Comparison of ENCODE assay signal across 8 cellular contexts in the genomic region with DNA sequence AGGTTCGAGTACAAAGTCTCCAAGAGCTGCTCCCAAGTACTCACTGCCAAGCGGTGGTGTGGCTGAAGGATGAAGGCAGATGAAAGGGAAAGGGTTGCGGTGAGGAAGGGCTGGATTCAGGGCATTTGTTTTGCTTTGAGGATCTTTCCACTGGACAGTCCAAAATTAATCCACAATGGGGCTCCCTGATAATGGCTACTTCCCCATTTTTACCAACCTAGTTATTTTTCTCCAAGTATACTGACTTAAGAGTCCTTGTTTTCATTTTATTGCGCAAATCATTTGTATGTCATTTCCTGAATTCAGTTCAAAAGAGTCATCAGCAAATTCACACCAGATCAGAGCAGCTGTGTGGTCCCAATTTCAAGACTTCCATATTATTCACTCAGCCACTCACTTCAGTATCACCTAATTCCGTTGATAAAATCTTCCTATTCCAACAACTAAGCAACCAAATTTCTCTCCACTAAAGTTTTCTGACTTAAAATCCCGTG. TPM values are rescaled to one million over a fixed set of nuclear protein-coding genes. Genes with fewer than 3 reads are reported as not detected.
DNase-seq lines count a peak whose midpoint lies in the region; ATAC-seq and TF ChIP-seq lines count a peak whose summit lies in the region.

No MANE protein-coding gene starts in this region.

- H3K4ac ChIP-seq in mesendoderm (ENCODE audit: low read depth, low read length), result no peak overlapping the region

- POLR2A ChIA-PET in CD4-positive, alpha-beta T cell (lab: Charles Lee), result no interaction called here

- H3K9ac ChIP-seq in mesendoderm (ENCODE audit: low read length), result peak overlapping the region; percentile 10

- intact Hi-C loops in CD4-positive, alpha-beta T cell (cut with DNase I, micrococcal nuclease), result no loop called here

- no peak overlapping the region for H3K23ac ChIP-seq in mesendoderm (ENCODE audit: low read length)

- CTCF ChIA-PET in CD4-positive, alpha-beta T cell (lab: Charles Lee), result no interaction called here

- no peaks in the 10 kb centered on the region for H3K9me3 ChIP-seq in CD4-positive, alpha-beta T cell (ENCODE audit: control insufficient read depth, low read length)

- no peak overlapping the region for H4K5ac ChIP-seq in mesendoderm (ENCODE audit: low read length)

- peaks cover 23% of the 10 kb centered on the region for H3K27me3 Mint-ChIP-seq in CD4-positive, alpha-beta T cell

- no peak overlapping the region for H3K18ac ChIP-seq in mesendoderm (ENCODE audit: low read length)

- H4K8ac ChIP-seq in mesendoderm (ENCODE audit: low read depth, low read length), result no peak overlapping the region

- H3K56ac ChIP-seq in mesendoderm (ENCODE audit: low read length), result peak overlapping the region; percentile 35

- peaks cover 2% of the 10 kb centered on the region for H3K79me1 ChIP-seq in mesendoderm (ENCODE audit: low read length)

- H3K4me2 ChIP-seq in mesendoderm (ENCODE audit: low read length), result peak overlapping the region; percentile 66

- peaks cover 4% of the 10 kb centered on the region for H3K36me3 Mint-ChIP-seq in CD4-positive, alpha-beta T cell (ENCODE audit: low read depth)

- H3K27ac ChIP-seq in CD4-positive, alpha-beta T cell (ENCODE audit: low read depth, low read length), result no peak overlapping the region
- H3K27ac ChIP-seq in cingulate gyrus (ENCODE audit: low read depth, low read length) (peak overlapping the region; percentile 80), mesendoderm (ENCODE audit: low read depth, low read length) (no peak overlapping the region)

- H2BK5ac ChIP-seq in mesendoderm (ENCODE audit: low read length), result no peak overlapping the region

- no peak overlapping the region for H2BK15ac ChIP-seq in mesendoderm (replicated peaks; ENCODE audit: low read depth)

- H2AK5ac ChIP-seq in mesendoderm (ENCODE audit: low read length), result no peak overlapping the region

- H3K4me3 Mint-ChIP-seq in CD4-positive, alpha-beta T cell, result peak overlapping the region; percentile 76

- H3K4me3 ChIP-seq in mesendoderm (ENCODE audit: low read length), result no peak overlapping the region

- no peak for ATAC-seq in CD4-positive, alpha-beta T cell (ENCODE audit: poor library complexity)
- ATAC-seq in GM21447 (IDR thresholded peaks at IDR 0.05; ENCODE audit: unreplicated experiment), result no peak

- WGBS in mesendoderm (ENCODE audit: extremely low coverage, insufficient coverage, low lambda C conversion rate), result no CpG with 5 or more reads among the region's 6 CpGs

- peaks cover 19% of the 10 kb centered on the region for H3K4me1 Mint-ChIP-seq in CD4-positive, alpha-beta T cell (ENCODE audit: low read depth)

- DNase-seq in CD4-positive, alpha-beta T cell, result no peak
- peak; percentile 64 for DNase-seq in NCI-H226
- no peak for DNase-seq in mesendoderm
- DNase-seq in ureter (ENCODE audit: low spot score), result no peak
- no peak for DNase-seq in DMS79 treated with DMSO at 0.1 percent for 48 hours (lab: John Stamatoyannopoulos, UW)
- DNase-seq in central memory CD4-positive, alpha-beta T cell, result no peak

- H2BK120ac ChIP-seq in mesendoderm (ENCODE audit: low read depth, low read length), result no peak overlapping the region

- H3K27ac Mint-ChIP-seq in CD4-positive, alpha-beta T cell, result peak overlapping the region; percentile 2

- TF ChIP-seq CTCF in CD4-positive, alpha-beta T cell (IDR thresholded peaks at IDR 0.05), result no peak

- no peaks in the 10 kb centered on the region for H3K4me1 ChIP-seq in mesendoderm (ENCODE audit: control insufficient read depth, low read depth, low read length)

- H3K27me3 ChIP-seq in CD4-positive, alpha-beta T cell (ENCODE audit: control insufficient read depth, insufficient read depth, low read length), result peaks cover 21% of the 10 kb centered on the region
- no peaks in the 10 kb centered on the region for H3K27me3 ChIP-seq in mesendoderm (ENCODE audit: insufficient read depth, low read length, poor library complexity)

- H3K9me3 Mint-ChIP-seq in CD4-positive, alpha-beta T cell, result no peaks in the 10 kb centered on the region

- H3K36me3 ChIP-seq in mesendoderm (ENCODE audit: control insufficient read depth, insufficient read depth, low read length), result no peaks in the 10 kb centered on the region

- no peaks in the 10 kb centered on the region for H3K79me2 ChIP-seq in mesendoderm (ENCODE audit: control insufficient read depth, insufficient read depth, low read length)

RNA-seq across cellular contexts. Expression of a gene that starts 0.5 kb away (rescaled TPM):
- 10 to 100 TPM in 1 of 2 experiments, 1 to 10 TPM in 1; 8.7 to 10.2 TPM for total RNA-seq in CD4-positive, alpha-beta T cell
- polyA plus RNA-seq in mesendoderm (2013, experiment 1 of 2), result 23.2 TPM
- polyA plus RNA-seq in mesendoderm (2013, experiment 2 of 2), result 22.4 TPM
- 70.6 TPM for total RNA-seq in ureter
